Comparison of ENCODE assay signal across 22 cellular contexts in genomic region chr4:25211721-25212120, GRCh38.
"Had no signal": no experiment of that assay in that cellular context is flagged by ENCODE, and none has a peak within 500 bp of the region (broad histone marks: within the 10 kb centered on the region; RNA-seq: fewer than 3 reads in every experiment).

No MANE protein-coding gene starts in this region.

- H3K36me3 ChIP-seq: colonic mucosa, esophagus muscularis mucosa, esophagus squamous epithelium, gastrocnemius medialis, gastroesophageal sphincter, heart left ventricle, heart right ventricle had no signal

- H3K9me3 ChIP-seq: colonic mucosa, gastrocnemius medialis had no signal

- H3K4me1 ChIP-seq: colonic mucosa, esophagus muscularis mucosa, esophagus squamous epithelium, foreskin keratinocyte, gastrocnemius medialis, gastroesophageal sphincter, heart left ventricle had no signal

- DNase-seq: colonic mucosa; cortex of kidney; dermis blood vessel endothelial cell; dorsolateral prefrontal cortex; effector CD4-positive, alpha-beta T cell; effector CD8-positive, alpha-beta T cell; effector memory CD4-positive, alpha-beta T cell; effector memory CD8-positive, alpha-beta T cell; erythroblast; esophagus squamous epithelium; foreskin fibroblast; foreskin keratinocyte; foreskin melanocyte; gastrocnemius medialis; glutamatergic neuron; heart left ventricle; heart right ventricle had no signal

- H3K27ac Mint-ChIP-seq: dendritic cell treated with granulocyte-macrophage colony-stimulating factor and Interleukin-4, amounts not matched to agents 40 ng/mL and 50 ng/mL, for 4 days; effector memory CD8-positive, alpha-beta T cell had no signal

- H3K27me3 ChIP-seq: colonic mucosa, dorsolateral prefrontal cortex, esophagus muscularis mucosa, esophagus squamous epithelium, gastrocnemius medialis, gastroesophageal sphincter, heart left ventricle, heart right ventricle had no signal

- H3K4me3 ChIP-seq: colonic mucosa, coronary artery, dorsolateral prefrontal cortex, esophagus muscularis mucosa, esophagus squamous epithelium, gastrocnemius medialis, gastroesophageal sphincter, heart left ventricle, heart right ventricle had no signal

- H3K27ac ChIP-seq: colonic mucosa, coronary artery, dorsolateral prefrontal cortex, epithelial cell of prostate, esophagus muscularis mucosa, esophagus squamous epithelium, foreskin keratinocyte, gastrocnemius medialis, gastroesophageal sphincter, heart left ventricle, heart right ventricle had no signal

- H3K4me3 Mint-ChIP-seq: dendritic cell treated with granulocyte-macrophage colony-stimulating factor and Interleukin-4, amounts not matched to agents 40 ng/mL and 50 ng/mL, for 4 days; effector memory CD8-positive, alpha-beta T cell had no signal
